ENCODE assay signal across 7 cellular contexts in the genomic region with DNA sequence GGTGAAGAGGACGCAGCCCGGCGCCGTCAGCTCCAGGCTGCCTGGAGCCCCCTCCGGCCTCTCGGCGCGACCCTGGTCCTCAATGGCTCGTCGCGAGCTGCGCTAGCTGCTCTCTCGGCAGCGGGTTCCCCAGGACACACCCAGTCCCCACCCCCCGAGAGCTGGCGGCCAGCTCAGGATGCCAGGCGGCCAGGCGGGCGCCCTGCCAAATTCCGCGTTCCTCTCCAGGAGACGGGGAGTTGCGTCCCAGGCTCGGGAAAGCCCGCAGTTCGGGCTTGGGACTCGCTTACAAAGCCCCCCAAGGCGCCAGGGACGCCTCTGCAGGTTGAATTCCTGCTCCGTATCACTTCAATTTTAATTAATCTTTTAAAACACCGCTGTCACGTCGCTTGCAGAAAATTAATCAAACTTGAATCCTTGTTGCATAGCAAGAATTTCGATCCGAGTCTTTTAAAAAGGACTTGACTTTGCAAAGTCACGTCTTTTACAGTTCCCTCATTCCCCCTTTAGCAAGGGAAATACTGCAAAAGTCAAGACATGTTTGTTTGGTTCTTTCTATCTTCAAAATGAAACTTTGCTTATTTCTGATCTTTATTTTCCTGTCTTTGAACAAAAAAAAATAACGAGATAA. TPM values are rescaled to one million over a fixed set of nuclear protein-coding genes. Genes with fewer than 3 reads are reported as not detected.
DNase-seq lines count a peak whose midpoint lies in the region; ATAC-seq and TF ChIP-seq lines count a peak whose summit lies in the region.

No MANE protein-coding gene starts in this region.

- H3K4me3 ChIP-seq in colonic mucosa: peak overlapping the region; percentile 68
- H3K4me3 ChIP-seq in smooth muscle cell: peak overlapping the region; percentile 79

- H3K27me3 ChIP-seq in colonic mucosa (peaks cover 52% of the 10 kb centered on the region), smooth muscle cell (ENCODE audit: low read depth) (no peaks in the 10 kb centered on the region)

- ATAC-seq in GM19452 (IDR thresholded peaks at IDR 0.05; ENCODE audit: unreplicated experiment): no peak

- H3K36me3 ChIP-seq in colonic mucosa (no peaks in the 10 kb centered on the region), smooth muscle cell (ENCODE audit: low read depth) (no peaks in the 10 kb centered on the region)

- under 1% methylated on average over 35 of the region's 37 CpGs for WGBS in smooth muscle cell (ENCODE audit: low lambda C conversion rate)

- H3K27ac ChIP-seq in colonic mucosa: no peak overlapping the region
- H3K27ac ChIP-seq in smooth muscle cell (ENCODE audit: low read depth): peak overlapping the region; percentile 47

- peak overlapping the region; percentile 78 for H2AFZ ChIP-seq in smooth muscle cell (ENCODE audit: low read depth)

- peaks cover 4% of the 10 kb centered on the region for H3F3A ChIP-seq in smooth muscle cell (ENCODE audit: low read depth)

- H3K79me2 ChIP-seq in smooth muscle cell (ENCODE audit: low read depth): peaks cover 21% of the 10 kb centered on the region

- H3K4me1 ChIP-seq in colonic mucosa (peaks cover 6% of the 10 kb centered on the region), smooth muscle cell (ENCODE audit: low read depth) (peaks cover 58% of the 10 kb centered on the region)

- intact Hi-C loops in colonic mucosa (cut with DNase I): loop anchor here (5.0 to 10.0 kb wide), 4 partner anchors 222 to 1498 kb away; no protein-coding TSS in a partner anchor

- TF ChIP-seq CTCF in colonic mucosa (IDR thresholded peaks at IDR 0.05) (no peak), smooth muscle cell (IDR thresholded peaks at IDR 0.05; ENCODE audit: borderline replicate concordance, insufficient read depth, poor library complexity, severe bottlenecking) (no peak)

- H3K4me2 ChIP-seq in smooth muscle cell: peak overlapping the region; percentile 100

- H3K9me3 ChIP-seq in colonic mucosa (no peaks in the 10 kb centered on the region), smooth muscle cell (replicated peaks; ENCODE audit: low read depth) (no peaks in the 10 kb centered on the region)

- H3K9ac ChIP-seq in colonic mucosa (ENCODE audit: low read depth in 2 of 2, low read length in 2 of 2): peak overlapping the region in 1 of 2 donors; percentile 26
- peak overlapping the region; percentile 67 for H3K9ac ChIP-seq in smooth muscle cell (ENCODE audit: low read depth)

- DNase-seq in ELR (ENCODE audit: low read depth): peak; percentile 87
- peak; percentile 75 for DNase-seq in KBM-7
- DNase-seq in SK-N-DZ (ENCODE audit: low spot score): peak; percentile 72
- DNase-seq in colonic mucosa: peak; percentile 96
- peak; percentile 86 for DNase-seq in kidney glomerular epithelial cell (lab: John Stamatoyannopoulos, UW)
- DNase-seq in smooth muscle cell (lab: John Stamatoyannopoulos, UW; ENCODE audit: unreplicated experiment): peak; percentile 85

- H4K20me1 ChIP-seq in smooth muscle cell (ENCODE audit: low read depth): no peaks in the 10 kb centered on the region

- in situ Hi-C loops in KBM-7 (cut with MboI; ENCODE audit: low pct_unique_long_range_greater_than_20kb, low sequenced_read_pairs): loop anchor here (25.0 kb wide), 1 partner anchor 210 kb away; no protein-coding TSS in a partner anchor

RNA-seq across cellular contexts. Expression of a gene that starts 28.2 kb away (rescaled TPM):
- polyA plus RNA-seq in SK-N-DZ (2014; cell fraction: cytosol; rRNA removed): 8.1 and 9.6 TPM in 2 replicates
- 5.6 and 9.0 TPM in 2 replicates for polyA plus RNA-seq in SK-N-DZ (2014; cell fraction: nucleus; rRNA removed)
- total RNA-seq in colonic mucosa: under 1 TPM; 0.10 to 0.45 TPM
- total RNA-seq in smooth muscle cell: 1.2 and 1.8 TPM in 2 replicates
- polyA plus RNA-seq in smooth muscle cell: 0.50 and 0.53 TPM in 2 replicates

RNA-seq across cellular contexts. Expression of a gene that starts 36.7 kb away (rescaled TPM):
- 24.0 and 28.9 TPM in 2 replicates for polyA plus RNA-seq in SK-N-DZ (2014; cell fraction: cytosol; rRNA removed)
- polyA plus RNA-seq in SK-N-DZ (2014; cell fraction: nucleus; rRNA removed): 36.8 and 39.1 TPM in 2 replicates
- 10 to 100 TPM; 17.8 to 25.1 TPM for total RNA-seq in colonic mucosa
- 43.6 and 44.6 TPM in 2 replicates for total RNA-seq in smooth muscle cell
- 6.8 and 10.8 TPM in 2 replicates for polyA plus RNA-seq in smooth muscle cell
